In genomic region chr11:13999704-14000103, GRCh38 we compare ENCODE assay signal across 38 cellular contexts. TPM values are rescaled to one million over a fixed set of nuclear protein-coding genes. Genes with fewer than 3 reads are reported as not detected.
"Had no signal": no experiment of that assay in that cellular context is flagged by ENCODE, and none has a peak within 500 bp of the region (broad histone marks: within the 10 kb centered on the region; RNA-seq: fewer than 3 reads in every experiment).

No MANE protein-coding gene starts in this region.

- H3K9ac ChIP-seq: KMS-11 had no signal

- H3K27ac ChIP-seq: KMS-11 had no signal

- H3K27me3 ChIP-seq: MG63 had no signal

- H3K4me3 ChIP-seq: MG63 had no signal

- DNase-seq: Karpas-422, Kasumi-1, KG1, MG63, MM.1S, MV-4-11, NCI-H1048, NCI-H1092, NCI-H1092 treated with DMSO at 0.1 percent for 48 hours, NCI-H1105, NCI-H1105 treated with DMSO at 0.1 percent for 48 hours, NCI-H1417, NCI-H1417 treated with DMSO at 0.1 percent for 48 hours, NCI-H1436, NCI-H1436 treated with DMSO at 0.1 percent for 48 hours, NCI-H146, NCI-H1694, NCI-H1694 treated with DMSO at 0.1 percent for 48 hours, NCI-H187, NCI-H187 treated with DMSO at 0.1 percent for 48 hours, NCI-H1930, NCI-H2029, NCI-H2029 treated with DMSO at 0.1 percent for 48 hours, NCI-H2081, NCI-H2081 treated with DMSO at 0.1 percent for 48 hours, NCI-H2107, NCI-H2171, NCI-H2171 treated with DMSO at 0.1 percent for 48 hours, NCI-H2227 treated with DMSO at 0.1 percent for 48 hours, NCI-H226, NCI-H345, NCI-H446, NCI-H446 treated with DMSO at 0.1 percent for 48 hours, NCI-H510A, NCI-H510A treated with DMSO at 0.1 percent for 48 hours had no signal

- H3K4me2 ChIP-seq: KMS-11 had no signal

- H3K36me3 ChIP-seq: MG63 had no signal

- H3K9me3 ChIP-seq: MG63 had no signal

RNA-seq across cellular contexts. Expression of gene SPON1, which starts 37.2 kb away (rescaled TPM):
- total RNA-seq: LHCN-M2, MCF 10A had no signal
